In genomic region chr7:144452064-144452463, GRCh38 we compare ENCODE assay signal across 22 cellular contexts. TPM values are rescaled to one million over a fixed set of nuclear protein-coding genes. Genes with fewer than 3 reads are reported as not detected.
DNase-seq lines count a peak whose midpoint lies in the region; ATAC-seq lines count a peak whose summit lies in the region.
"Had no signal": no experiment of that assay in that cellular context is flagged by ENCODE, and none has a peak within 500 bp of the region (broad histone marks: within the 10 kb centered on the region; RNA-seq: fewer than 3 reads in every experiment).

No MANE protein-coding gene starts in this region.

- intact Hi-C loops in activated CD4-positive, alpha-beta memory T cell treated with anti-CD3 and anti-CD28 coated beads for 36 hours (cut with micrococcal nuclease): no loop called here
- intact Hi-C loops in sciatic nerve (cut with DNase I): no loop called here

- peaks cover 24% of the 10 kb centered on the region for H3K9me3 Mint-ChIP-seq in activated CD4-positive, alpha-beta memory T cell treated with anti-CD3 and anti-CD28 coated beads for 36 hours
- H3K9me3 Mint-ChIP-seq: type B pancreatic cell had no signal

- ATAC-seq in GM19324 (IDR thresholded peaks at IDR 0.05; ENCODE audit: low FRiP score, unreplicated experiment): peak; percentile 49
- peak; percentile 62 for ATAC-seq in HG02588 (IDR thresholded peaks at IDR 0.05; ENCODE audit: unreplicated experiment)
- ATAC-seq in HG03342 (IDR thresholded peaks at IDR 0.05; ENCODE audit: unreplicated experiment): peak; percentile 90
- ATAC-seq in sciatic nerve: no peak
- ATAC-seq: activated naive CD8-positive, alpha-beta T cell treated with anti-CD3 and anti-CD28 coated beads, Interleukin-2, amount 50 U/mL, for 24 hours; foreskin keratinocyte; right cardiac atrium had no signal

- H3K36me3 Mint-ChIP-seq in activated CD4-positive, alpha-beta memory T cell treated with anti-CD3 and anti-CD28 coated beads for 36 hours: peaks cover 35% of the 10 kb centered on the region
- H3K36me3 Mint-ChIP-seq: type B pancreatic cell had no signal

- peak; percentile 10 for DNase-seq in renal cortical epithelial cell (ENCODE audit: low read depth)
- no peak for DNase-seq in DMS153 treated with DMSO at 0.1 percent for 48 hours (lab: John Stamatoyannopoulos, UW; ENCODE audit: unreplicated experiment)
- DNase-seq in activated CD4-positive, alpha-beta memory T cell treated with anti-CD3 and anti-CD28 coated beads for 36 hours: no peak
- no peak for DNase-seq in sciatic nerve (ENCODE audit: low spot score)
- DNase-seq in NOMO-1 treated with dmso at 0.1 percent for 144 hours (lab: John Stamatoyannopoulos, UW; ENCODE audit: unreplicated experiment): no peak
- DNase-seq: activated CD4-positive, alpha-beta T cell treated with anti-CD3 and anti-CD28 coated beads, Interleukin-2, amount 10 ng/mL, durations not matched to agents 7 days and 5 days; activated naive CD8-positive, alpha-beta T cell treated with anti-CD3 and anti-CD28 coated beads, Interleukin-2, amount 50 U/mL, for 24 hours; activated T-cell treated with anti-CD3 and anti-CD28 coated beads, Interleukin-2, amount 50 U/mL, for 24 hours; C1 segment of cervical spinal cord; central memory CD4-positive, alpha-beta T cell; DND-41; foreskin keratinocyte; NCI-H2081; NK-92 treated with Interleukin-12 subunit alpha and Interleukin-12 subunit beta, amount 100 ng/mL, for 24 hours; right cardiac atrium; SHP77 had no signal

- H3K4me1 Mint-ChIP-seq in activated CD4-positive, alpha-beta memory T cell treated with anti-CD3 and anti-CD28 coated beads for 36 hours (ENCODE audit: low read depth): no peaks in the 10 kb centered on the region
- H3K4me1 Mint-ChIP-seq: activated CD4-positive, alpha-beta T cell treated with anti-CD3 and anti-CD28 coated beads, Interleukin-2, amount 10 ng/mL, durations not matched to agents 7 days and 5 days; activated naive CD8-positive, alpha-beta T cell treated with anti-CD3 and anti-CD28 coated beads, Interleukin-2, amount 50 U/mL, for 24 hours had no signal

- no peak overlapping the region for H3K4me3 Mint-ChIP-seq in activated CD4-positive, alpha-beta memory T cell treated with anti-CD3 and anti-CD28 coated beads for 36 hours
- H3K4me3 Mint-ChIP-seq: activated CD4-positive, alpha-beta T cell treated with anti-CD3 and anti-CD28 coated beads, Interleukin-2, amount 10 ng/mL, durations not matched to agents 7 days and 5 days; activated naive CD8-positive, alpha-beta T cell treated with anti-CD3 and anti-CD28 coated beads, Interleukin-2, amount 50 U/mL, for 24 hours; activated T-cell treated with anti-CD3 and anti-CD28 coated beads, Interleukin-2, amount 50 U/mL, for 24 hours; type B pancreatic cell had no signal

- CTCF ChIA-PET in activated CD4-positive, alpha-beta memory T cell treated with anti-CD3 and anti-CD28 coated beads for 36 hours (lab: Charles Lee): no interaction called here

- POLR2A ChIA-PET in activated CD4-positive, alpha-beta memory T cell treated with anti-CD3 and anti-CD28 coated beads for 36 hours (lab: Charles Lee): no interaction called here

- no peaks in the 10 kb centered on the region for H3K27me3 Mint-ChIP-seq in activated CD4-positive, alpha-beta memory T cell treated with anti-CD3 and anti-CD28 coated beads for 36 hours
- H3K27me3 Mint-ChIP-seq: activated CD4-positive, alpha-beta T cell treated with anti-CD3 and anti-CD28 coated beads, Interleukin-2, amount 10 ng/mL, durations not matched to agents 7 days and 5 days; activated naive CD8-positive, alpha-beta T cell treated with anti-CD3 and anti-CD28 coated beads, Interleukin-2, amount 50 U/mL, for 24 hours; activated T-cell treated with anti-CD3 and anti-CD28 coated beads, Interleukin-2, amount 50 U/mL, for 24 hours; type B pancreatic cell had no signal

- no peak overlapping the region for H3K27ac Mint-ChIP-seq in activated CD4-positive, alpha-beta memory T cell treated with anti-CD3 and anti-CD28 coated beads for 36 hours
- H3K27ac Mint-ChIP-seq: activated CD4-positive, alpha-beta T cell treated with anti-CD3 and anti-CD28 coated beads, Interleukin-2, amount 10 ng/mL, durations not matched to agents 7 days and 5 days; activated naive CD8-positive, alpha-beta T cell treated with anti-CD3 and anti-CD28 coated beads, Interleukin-2, amount 50 U/mL, for 24 hours; activated T-cell treated with anti-CD3 and anti-CD28 coated beads, Interleukin-2, amount 50 U/mL, for 24 hours; type B pancreatic cell had no signal

RNA-seq across cellular contexts. Expression of gene NOBOX, which starts 48.6 kb away (rescaled TPM):
- total RNA-seq in renal cortical epithelial cell (not detected in 2 replicates), sciatic nerve (not detected)
- not detected for total RNA-seq in activated CD4-positive, alpha-beta memory T cell treated with anti-CD3 and anti-CD28 coated beads for 36 hours
- total RNA-seq: activated CD4-positive, alpha-beta T cell treated with anti-CD3 and anti-CD28 coated beads, Interleukin-2, amount 10 ng/mL, durations not matched to agents 7 days and 5 days; foreskin keratinocyte; lung; right cardiac atrium; T-helper 2 cell treated with Interferon-gamma antibody and Interleukin-4, amounts not matched to agents 100 ng/mL and 5 ng/mL, for 36 hours had no signal
